8 cellular contexts compared by ENCODE assay signal in genomic region chr3:196081834-196082470, GRCh38. TPM values are rescaled to one million over a fixed set of nuclear protein-coding genes. Genes with fewer than 3 reads are reported as not detected.
A peak's percentile ranks its signal among the peaks of the same experiment; 100 is the strongest.
DNase-seq lines count a peak whose midpoint lies in the region; ATAC-seq and TF ChIP-seq lines count a peak whose summit lies in the region.

Gene TFRC, minus strand, starts transcription at chr3:196082090. Its CDS starts 4,991 bp downstream, at chr3:196077099.

- no peaks in the 10 kb centered on the region for H3K9me3 Mint-ChIP-seq in activated naive CD4-positive, alpha-beta T cell treated with anti-CD3 and anti-CD28 coated beads, Interleukin-2, amount 10 ng/mL, durations not matched to agents 7 days and 5 days

- H3K4me3 ChIP-seq in GM08714 (ENCODE audit: low read length) (peak within 1 kb of the TSS; percentile 99), SK-N-MC (peak within 1 kb of the TSS; percentile 99), gastroesophageal sphincter (peak within 1 kb of the TSS; percentile 74 to 95)

- peaks cover 45% of the 10 kb centered on the region for H3K4me1 Mint-ChIP-seq in activated naive CD4-positive, alpha-beta T cell treated with anti-CD3 and anti-CD28 coated beads, Interleukin-2, amount 10 ng/mL, durations not matched to agents 7 days and 5 days

- 0% methylated on average over 9 of the region's 66 CpGs; no CpG with 5 or more reads in 1 of the 2 donors for WGBS in gastroesophageal sphincter (ENCODE audit: low coverage in 1 of 2), 2 donors

- DNase-seq in NCI-H1048 (lab: John Stamatoyannopoulos, UW), result peak; percentile 98
- peak; percentile 91 for DNase-seq in SK-N-MC (ENCODE audit: low read depth, low spot score)
- DNase-seq in activated naive CD4-positive, alpha-beta T cell treated with anti-CD3 and anti-CD28 coated beads, Interleukin-2, amount 10 ng/mL, durations not matched to agents 7 days and 5 days, result peak; percentile 97
- peak; percentile 41 for DNase-seq in non-pigmented ciliary epithelial cell (ENCODE audit: low read depth)
- DNase-seq in substantia nigra (lab: John Stamatoyannopoulos, UW), result peak; percentile 41 to 98 (median 91)

- no peaks in the 10 kb centered on the region for H3K27me3 Mint-ChIP-seq in activated naive CD4-positive, alpha-beta T cell treated with anti-CD3 and anti-CD28 coated beads, Interleukin-2, amount 10 ng/mL, durations not matched to agents 7 days and 5 days

- peak; percentile 89 for ATAC-seq in HG02571 (IDR thresholded peaks at IDR 0.05; ENCODE audit: unreplicated experiment)
- peak; percentile 98 for ATAC-seq in gastroesophageal sphincter

- TF ChIP-seq POLR2A in gastroesophageal sphincter (IDR thresholded peaks at IDR 0.05), result peak; percentile 95 to 96

- peak within 1 kb of the TSS; percentile 90 for H3K27ac ChIP-seq in SK-N-MC
- H3K27ac ChIP-seq in gastroesophageal sphincter, result peak within 1 kb of the TSS; percentile 90 to 98 (median 98)
- H3K27ac ChIP-seq in substantia nigra (ENCODE audit: low read depth, low read length, poor library complexity, severe bottlenecking), result peak within 1 kb of the TSS; percentile 90

- TF ChIP-seq EP300 in gastroesophageal sphincter (IDR thresholded peaks at IDR 0.05), result peak; percentile 31

- H3K9ac ChIP-seq in SK-N-MC (ENCODE audit: insufficient read length), result peak within 1 kb of the TSS; percentile 91

- peaks cover 0 to 35% (median 5%) of the 10 kb centered on the region in 3 donors for H3K4me1 ChIP-seq in gastroesophageal sphincter

- peak within 1 kb of the TSS; percentile 94 for H3K27ac Mint-ChIP-seq in activated naive CD4-positive, alpha-beta T cell treated with anti-CD3 and anti-CD28 coated beads, Interleukin-2, amount 10 ng/mL, durations not matched to agents 7 days and 5 days

- CTCF ChIA-PET in activated naive CD4-positive, alpha-beta T cell treated with anti-CD3 and anti-CD28 coated beads, Interleukin-2, amount 10 ng/mL, durations not matched to agents 7 days and 5 days (lab: Charles Lee), result interaction anchor here (1.2 kb wide), 1 partner anchor 115 kb away, joined by 4 read pairs; no protein-coding TSS in a partner anchor

- TF ChIP-seq CTCF in gastroesophageal sphincter (IDR thresholded peaks at IDR 0.05), result peak in 1 of 4 experiments; percentile 36

- H3K36me3 Mint-ChIP-seq in activated naive CD4-positive, alpha-beta T cell treated with anti-CD3 and anti-CD28 coated beads, Interleukin-2, amount 10 ng/mL, durations not matched to agents 7 days and 5 days, result peaks cover 13% of the 10 kb centered on the region

- H3K9me3 ChIP-seq in SK-N-MC (ENCODE audit: low read depth, low read length), result no peaks in the 10 kb centered on the region
- no peaks in the 10 kb centered on the region for H3K9me3 ChIP-seq in gastroesophageal sphincter

- H3K4me3 Mint-ChIP-seq in activated naive CD4-positive, alpha-beta T cell treated with anti-CD3 and anti-CD28 coated beads, Interleukin-2, amount 10 ng/mL, durations not matched to agents 7 days and 5 days, result peak within 1 kb of the TSS; percentile 100

- H3K36me3 ChIP-seq in SK-N-MC (ENCODE audit: insufficient read depth, low read length), result peaks cover 2% of the 10 kb centered on the region
- H3K36me3 ChIP-seq in gastroesophageal sphincter, result no peaks in the 10 kb centered on the region

- H3K27me3 ChIP-seq in gastroesophageal sphincter, result no peaks in the 10 kb centered on the region

RNA-seq across cellular contexts. Expression of gene TFRC, which starts in this region (rescaled TPM):
- 10 to 100 TPM; 60.1 to 81.1 (median 69.6) TPM for total RNA-seq in gastroesophageal sphincter

Comparison
In these comparisons a context has a peak if more than half of its experiments do, and no peak if none do; other contexts are left out.
1. Peak in every context shown above with its lines: DNase-seq, ATAC-seq, H3K4me3 ChIP-seq and H3K27ac ChIP-seq.
2. DNase-seq: peak in every context shown above with its lines; median percentile 98 in NCI-H1048; 97 in activated naive CD4-positive, alpha-beta T cell treated with anti-CD3 and anti-CD28 coated beads, Interleukin-2, amount 10 ng/mL, durations not matched to agents 7 days and 5 days; 91 in SK-N-MC; 91 in substantia nigra; 41 in non-pigmented ciliary epithelial cell.